1 cellular context compared by ENCODE assay signal in genomic region chr5:123036391-123037103, GRCh38.
A peak's percentile ranks its signal among the peaks of the same experiment; 100 is the strongest.
TF ChIP-seq lines count a peak whose summit lies in the region.

PPIC (minus strand) TSS chr5:123036725; CDS start chr5:123036625, 100 bp downstream.

TF ChIP-seq in HEK293, 187 proteins besides CTCF, POLR2A, EP300 and RAD21 (continued from another document and continues in another):
- TF ChIP-seq ZNF658 (tag by site-specific recombination; IDR thresholded peaks at IDR 0.05) (no peak), ZNF366 (tag by site-specific recombination; conservative IDR thresholded peaks at IDR 0.05) (no peak), ZNF660 (tag by site-specific recombination; IDR thresholded peaks at IDR 0.05) (peak; percentile 90), AEBP2 (tag by site-specific recombination; IDR thresholded peaks at IDR 0.05; ENCODE audit: borderline replicate concordance) (no peak), ZNF521 (tag by site-specific recombination; IDR thresholded peaks at IDR 0.05) (no peak), ZNF518A (tag by site-specific recombination; conservative IDR thresholded peaks at IDR 0.05; ENCODE audit: low read depth) (0 out of 2 replicates have a peak, but pooled peaks have one; percentile 12), PATZ1 (tag by site-specific recombination; IDR thresholded peaks at IDR 0.05) (peak; percentile 91), GLI2 (tag by site-specific recombination; IDR thresholded peaks at IDR 0.05; ENCODE audit: borderline replicate concordance, low read depth) (no peak), ZNF157 (tag by site-specific recombination; IDR thresholded peaks at IDR 0.05) (no peak), ZNF670 (tag by site-specific recombination; IDR thresholded peaks at IDR 0.05; ENCODE audit: low read depth) (no peak), KLF16 (tag by site-specific recombination; IDR thresholded peaks at IDR 0.05) (no peak; the same call in none of the 2 replicates), ZNF223 (tag by site-specific recombination; IDR thresholded peaks at IDR 0.05) (no peak), ZNF148 (tag by site-specific recombination; IDR thresholded peaks at IDR 0.05; ENCODE audit: borderline replicate concordance) (no peak), ZBTB8A (tag by site-specific recombination; IDR thresholded peaks at IDR 0.05) (peak; percentile 99), ZNF610 (tag by site-specific recombination; IDR thresholded peaks at IDR 0.05; ENCODE audit: borderline replicate concordance) (0 out of 2 replicates have a peak, but pooled peaks have one; percentile 62), EGR2 (tag by site-specific recombination; IDR thresholded peaks at IDR 0.05; ENCODE audit: low read depth) (peak; percentile 33; the same call in 1 of the 2 replicates), ZBTB1 (tag by site-specific recombination; IDR thresholded peaks at IDR 0.05) (0 out of 2 replicates have a peak, but pooled peaks have one; percentile 14), ZNF707 (tag by site-specific recombination; IDR thresholded peaks at IDR 0.05) (no peak), KLF1 (tag by site-specific recombination; IDR thresholded peaks at IDR 0.05) (peak; percentile 80), RBAK (tag by site-specific recombination; IDR thresholded peaks at IDR 0.05) (no peak), ZNF561 (tag by site-specific recombination; IDR thresholded peaks at IDR 0.05; ENCODE audit: borderline replicate concordance) (peak; percentile 94), ZNF449 (tag by site-specific recombination; IDR thresholded peaks at IDR 0.05) (peak; percentile 82), ZNF221 (tag by site-specific recombination; IDR thresholded peaks at IDR 0.05; ENCODE audit: borderline replicate concordance) (no peak), ZNF580 (tag by site-specific recombination; IDR thresholded peaks at IDR 0.05) (no peak), GLI4 (tag by site-specific recombination; IDR thresholded peaks at IDR 0.05) (no peak), ZSCAN5A (tag by site-specific recombination; IDR thresholded peaks at IDR 0.05) (peak; percentile 41; the same call in 1 of the 2 replicates), ZNF214 (tag by site-specific recombination; IDR thresholded peaks at IDR 0.05; ENCODE audit: borderline replicate concordance) (no peak), ZNF174 (tag by site-specific recombination; IDR thresholded peaks at IDR 0.05) (no peak), PBX3 (CRISPR knock-in tag; IDR thresholded peaks at IDR 0.05) (no peak), ZNF175 (tag by site-specific recombination; IDR thresholded peaks at IDR 0.05) (no peak), REPIN1 (tag by site-specific recombination; IDR thresholded peaks at IDR 0.05; ENCODE audit: low read depth) (no peak), ZNF692 (tag by site-specific recombination; IDR thresholded peaks at IDR 0.05) (no peak; the same call in 1 of the 2 replicates), ZSCAN16 (tag by site-specific recombination; IDR thresholded peaks at IDR 0.05) (no peak), ZNF280C (tag by site-specific recombination; IDR thresholded peaks at IDR 0.05) (no peak), ZEB2 (tag by site-specific recombination; IDR thresholded peaks at IDR 0.05) (peak; percentile 86), SCRT2 (tag by site-specific recombination; IDR thresholded peaks at IDR 0.05) (no peak), ZNF777 (tag by site-specific recombination; IDR thresholded peaks at IDR 0.05; ENCODE audit: borderline replicate concordance) (no peak; the same call in 1 of the 2 replicates), ZNF639 (tag by site-specific recombination; IDR thresholded peaks at IDR 0.05) (no peak)
